Comparison of ENCODE assay signal across 23 cellular contexts in the genomic region with DNA sequence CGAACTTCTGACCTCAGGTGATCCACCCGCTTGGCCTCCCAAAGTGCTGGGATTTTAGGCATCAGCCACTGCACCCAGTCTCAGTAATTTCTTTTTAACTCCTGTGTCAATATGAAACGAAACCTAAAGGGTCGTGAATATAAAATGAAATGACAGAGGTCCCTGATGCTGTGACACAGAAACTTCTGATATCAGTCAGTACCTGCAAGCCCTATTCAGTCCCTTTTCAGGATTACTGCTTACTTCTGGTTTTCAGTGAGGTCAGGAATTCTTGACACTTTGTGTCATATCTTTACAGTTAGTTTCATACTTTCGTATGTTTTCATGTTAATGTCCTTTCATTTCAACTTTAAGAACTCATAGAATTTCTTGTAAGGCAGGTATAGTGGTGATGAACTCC.
"Had no signal": no experiment of that assay in that cellular context is flagged by ENCODE, and none has a peak within 500 bp of the region (broad histone marks: within the 10 kb centered on the region; RNA-seq: fewer than 3 reads in every experiment).

No MANE protein-coding gene starts in this region.

- DNase-seq: activated B cell treated with CpG ODN at 0.5 μM for 24 hours; activated CD4-positive, alpha-beta T cell treated with anti-CD3 and anti-CD28 coated beads for 4 hours; activated CD8-positive, alpha-beta memory T cell treated with anti-CD3 and anti-CD28 coated beads, Interleukin-2, amount 10 ng/mL, durations not matched to agents 7 days and 5 days; activated CD8-positive, alpha-beta T cell treated with anti-CD3 and anti-CD28 coated beads for 36 hours; activated naive CD4-positive, alpha-beta T cell treated with Interleukin-2 at 50 U/mL for 16 hours; activated naive CD8-positive, alpha-beta T cell treated with anti-CD3 and anti-CD28 coated beads for 36 hours; central memory CD4-positive, alpha-beta T cell; dermis blood vessel endothelial cell; effector CD8-positive, alpha-beta T cell; foreskin keratinocyte; immature natural killer cell; kidney glomerular epithelial cell; left lung; naive thymus-derived CD4-positive, alpha-beta T cell; occipital lobe; posterior cingulate gyrus; right lobe of liver; stimulated activated CD4-positive, alpha-beta T cell treated with anti-CD3 and anti-CD28 coated beads, Interleukin-1b, Interleukin-23, amount 100 ng/mL, for 48 hours; testis had no signal

- H3K27ac ChIP-seq: foreskin keratinocyte, hepatocyte, left lung, right lobe of liver, skin epidermis, testis, vagina had no signal

- H3K4me3 ChIP-seq: hepatocyte, left lung, lung, right lobe of liver, skin epidermis, testis, vagina had no signal

- H3K27me3 ChIP-seq: foreskin keratinocyte, hepatocyte, right lobe of liver, testis, vagina had no signal

- H3K4me1 ChIP-seq: foreskin keratinocyte, left lung, right lobe of liver, testis, vagina had no signal

- H3K4me2 ChIP-seq: hepatocyte had no signal

- ATAC-seq: activated CD8-positive, alpha-beta memory T cell treated with anti-CD3 and anti-CD28 coated beads, Interleukin-2, amount 10 ng/mL, durations not matched to agents 7 days and 5 days; activated CD8-positive, alpha-beta T cell treated with anti-CD3 and anti-CD28 coated beads for 36 hours; foreskin keratinocyte; left lung; naive thymus-derived CD4-positive, alpha-beta T cell; right lobe of liver had no signal

- H3K79me2 ChIP-seq: hepatocyte had no signal

- H3K9me3 ChIP-seq: left lung, testis, vagina had no signal

- H3K36me3 ChIP-seq: left lung, right lobe of liver, vagina had no signal
